ENCODE assay signal across 18 cellular contexts in the genomic region with DNA sequence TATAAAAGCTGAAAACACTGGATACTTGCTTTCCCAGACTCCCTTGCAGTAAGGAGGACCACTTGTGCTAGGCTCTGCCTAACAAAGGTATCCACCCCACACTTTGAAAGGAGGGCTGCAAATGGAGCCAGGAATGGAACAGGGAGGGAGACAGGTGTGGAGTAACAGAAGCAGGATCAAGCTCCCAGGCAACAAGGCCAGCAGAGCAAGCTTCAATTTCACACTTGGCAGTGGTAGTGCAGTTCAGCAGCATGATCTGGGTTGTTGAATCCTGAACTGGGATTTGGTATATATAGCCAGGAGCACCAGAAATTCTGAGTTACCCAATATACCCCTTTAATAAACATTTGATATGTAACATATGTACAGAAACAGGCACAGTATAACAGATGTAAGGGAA. TPM values are rescaled to one million over a fixed set of nuclear protein-coding genes. Genes with fewer than 3 reads are reported as not detected.
DNase-seq lines count a peak whose midpoint lies in the region; ATAC-seq, FAIRE-seq and TF ChIP-seq lines count a peak whose summit lies in the region.
"Had no signal": no experiment of that assay in that cellular context is flagged by ENCODE, and none has a peak within 500 bp of the region (broad histone marks: within the 10 kb centered on the region; RNA-seq: fewer than 3 reads in every experiment).

No MANE protein-coding gene starts in this region.

- H3K9ac ChIP-seq in BLaER1 (no peak overlapping the region), keratinocyte (ENCODE audit: control insufficient read depth, extremely low read depth, insufficient read depth, low read length) (no peak overlapping the region)

- DNase-seq in Calu3 (no peak), OCI-LY7 (ENCODE audit: low spot score) (no peak), keratinocyte (ENCODE audit: low read depth, low spot score) (no peak), NCI-H345 (lab: John Stamatoyannopoulos, UW) (no peak)
- no peak for DNase-seq in stimulated activated CD4-positive, alpha-beta T cell treated with anti-CD3 and anti-CD28 coated beads, Interleukin-15, amount 100 ng/mL, for 24 hours
- DNase-seq: activated naive CD4-positive, alpha-beta T cell; aorta; effector CD4-positive, alpha-beta T cell; left ventricle myocardium inferior; NCI-H146; NCI-H510A treated with DMSO at 0.1 percent for 48 hours; Right ventricle myocardium superior; stimulated activated CD4-positive, alpha-beta T cell treated with anti-CD3 and anti-CD28 coated beads, Interleukin-12 subunit alpha, Interleukin-12 subunit beta, amount 100 ng/mL, for 4 hours had no signal

- intact Hi-C loops in Calu3 (cut with micrococcal nuclease; ENCODE audit: unreplicated experiment) (loop anchor here (10.0 kb wide), 1 partner anchor 145 kb away; the partner anchor contains the start of gene TMEM255A), OCI-LY7 (cut with micrococcal nuclease; ENCODE audit: unreplicated experiment) (loop anchor here (5.0 kb wide), 2 partner anchors 92 to 157 kb away; no protein-coding TSS in a partner anchor)

- no peaks in the 10 kb centered on the region for H3K27me3 Mint-ChIP-seq in Calu3 (ENCODE audit: unreplicated experiment)

- H3K4me1 ChIP-seq in BLaER1 = peaks cover 39% of the 10 kb centered on the region
- peaks cover 71% of the 10 kb centered on the region for H3K4me1 ChIP-seq in OCI-LY7 (ENCODE audit: insufficient read depth, low read length, poor library complexity, severe bottlenecking)
- H3K4me1 ChIP-seq in keratinocyte (ENCODE audit: control insufficient read depth, extremely low read depth, insufficient read depth, low read length) = peaks cover 24% of the 10 kb centered on the region

- peaks cover 9% of the 10 kb centered on the region for H3K36me3 Mint-ChIP-seq in Calu3 (ENCODE audit: insufficient read depth, unreplicated experiment)

- H3K27ac ChIP-seq in BLaER1 = 0 out of 2 replicates have a peak overlapping the region, but pooled peaks have one; percentile 58
- peak overlapping the region; percentile 88 for H3K27ac ChIP-seq in OCI-LY7 (ENCODE audit: low read depth, low read length, poor library complexity, severe bottlenecking)
- peak overlapping the region; percentile 92 for H3K27ac ChIP-seq in keratinocyte (ENCODE audit: control insufficient read depth, insufficient read depth, low read length)
- H3K27ac ChIP-seq: left ventricle myocardium inferior had no signal

- ATAC-seq in HG03432 (IDR thresholded peaks at IDR 0.05; ENCODE audit: unreplicated experiment) (no peak), HG02678 (IDR thresholded peaks at IDR 0.05; ENCODE audit: unreplicated experiment) (no peak)

- no peaks in the 10 kb centered on the region for H3K9me2 ChIP-seq in OCI-LY7 (ENCODE audit: insufficient read depth, low read length)

- no peaks in the 10 kb centered on the region for H3K9me3 Mint-ChIP-seq in Calu3 (ENCODE audit: low read depth, unreplicated experiment)

- H3K4me3 ChIP-seq in BLaER1 (no peak overlapping the region), OCI-LY7 (ENCODE audit: low read depth, low read length, poor library complexity, severe bottlenecking) (peak overlapping the region; percentile 4), keratinocyte (ENCODE audit: control insufficient read depth in 2 of 3, extremely low read depth in 1 of 3, insufficient read depth in 2 of 3, low read depth in 1 of 3, low read length in 3 of 3) (no peak overlapping the region)
- H3K4me3 ChIP-seq: left ventricle myocardium inferior had no signal

- H3K27me3 ChIP-seq in BLaER1 (no peaks in the 10 kb centered on the region), keratinocyte (ENCODE audit: control insufficient read depth, extremely low read depth, insufficient read depth, low read length) (no peaks in the 10 kb centered on the region)

- no peak for FAIRE-seq in keratinocyte (lab: Jason Lieb, UNC)
- FAIRE-seq: GM19239, H54 had no signal

- H3K36me3 ChIP-seq in BLaER1 (0 out of 2 replicates have a peak, but pooled peaks cover 2% of the 10 kb centered on the region), OCI-LY7 (ENCODE audit: insufficient read depth, low read length) (peaks cover 29% of the 10 kb centered on the region), keratinocyte (ENCODE audit: control insufficient read depth in 2 of 2, extremely low read depth in 1 of 2, insufficient read depth in 2 of 2, low read length in 2 of 2) (peaks cover 0 to 2% of the 10 kb centered on the region in 2 experiments)

- no peak overlapping the region for H3K4me3 Mint-ChIP-seq in Calu3 (ENCODE audit: low read depth, unreplicated experiment)

- peaks cover 54% of the 10 kb centered on the region for H4K20me1 ChIP-seq in BLaER1
- no peaks in the 10 kb centered on the region for H4K20me1 ChIP-seq in OCI-LY7 (ENCODE audit: insufficient read depth, low read length)
- no peaks in the 10 kb centered on the region for H4K20me1 ChIP-seq in keratinocyte (ENCODE audit: control insufficient read depth, extremely low read depth, insufficient read depth, low read length)

- H2AFZ ChIP-seq in OCI-LY7 (ENCODE audit: low read length) (no peak overlapping the region), keratinocyte (ENCODE audit: control insufficient read depth, low read length) (no peak overlapping the region)

- peak overlapping the region; percentile 17 for H3K27ac Mint-ChIP-seq in Calu3 (ENCODE audit: unreplicated experiment)

- dilution Hi-C loops in keratinocyte (cut with MboI; ENCODE audit: extremely low pct_ligation_motif_present, low sequenced_read_pairs) = no loop called here

- H3K4me2 ChIP-seq in BLaER1 = peak overlapping the region; percentile 75; the same call in 1 of the 2 replicates
- peak overlapping the region; percentile 89 for H3K4me2 ChIP-seq in OCI-LY7 (ENCODE audit: low read length)
- peak overlapping the region; percentile 78 for H3K4me2 ChIP-seq in keratinocyte (ENCODE audit: control insufficient read depth, extremely low read depth, insufficient read depth, low read depth, low read length)

- TF ChIP-seq CTCF in Calu3 (IDR thresholded peaks at IDR 0.05; ENCODE audit: unreplicated experiment) (no peak), OCI-LY7 (conservative IDR thresholded peaks at IDR 0.05; ENCODE audit: low read length) (no peak), keratinocyte (optimal IDR thresholded peaks at IDR 0.05 in 1 of 3, IDR thresholded peaks at IDR 0.05 in 1 of 3, conservative IDR thresholded peaks at IDR 0.05 in 1 of 3; ENCODE audit: extremely low read depth in 1 of 3, insufficient read depth in 2 of 3, low read length in 3 of 3) (no peak)

- CTCF ChIA-PET in Calu3 (lab: Charles Lee) (no interaction called here), OCI-LY7 (lab: Charles Lee; ENCODE audit: unreplicated experiment) (no interaction called here)

- H3K4me1 Mint-ChIP-seq in Calu3 (ENCODE audit: low read depth, unreplicated experiment) = peaks cover 14% of the 10 kb centered on the region

- H3K9me3 ChIP-seq in BLaER1 (no peaks in the 10 kb centered on the region), OCI-LY7 (ENCODE audit: low read length) (no peaks in the 10 kb centered on the region), keratinocyte (ENCODE audit: control insufficient read depth, low read depth, low read length) (no peaks in the 10 kb centered on the region)
- H3K9me3 ChIP-seq: left ventricle myocardium inferior had no signal

- H3K79me2 ChIP-seq in OCI-LY7 (ENCODE audit: insufficient read depth, low read depth, low read length) (peaks cover 87% of the 10 kb centered on the region), keratinocyte (ENCODE audit: control insufficient read depth, insufficient read depth, low read length) (peaks cover 49% of the 10 kb centered on the region)

- BruUV-seq in Calu3 (replicated peaks; lab: Mats Ljungman, UMichigan) (no TSS peak), OCI-LY7 (replicated peaks; lab: Mats Ljungman, UMichigan) (no TSS peak)

- H3K9me1 ChIP-seq in keratinocyte (ENCODE audit: control insufficient read depth, extremely low read depth, insufficient read depth, low read length) = no peaks in the 10 kb centered on the region

- POLR2A ChIA-PET in OCI-LY7 (lab: Charles Lee) = interaction anchor here (0.6 to 1.8 kb wide), 3 partner anchors 9 to 427 kb away, joined by 3 to 8 read pairs (median 4); partner anchors contain the start of gene LAMP2

RNA-seq across cellular contexts. Expression of gene LAMP2, which starts 9.8 kb away (rescaled TPM):
- total RNA-seq in Calu3 (2022) = 120 and 132 TPM in 2 replicates
- total RNA-seq in OCI-LY7 (2014; rRNA removed; shearing (Covaris generic)) = 12.2 and 17.9 TPM in 2 replicates
- 39.6 and 45.2 TPM in 2 replicates for total RNA-seq in OCI-LY7 (2022)
- polyA plus RNA-seq in keratinocyte = 133 to 239 TPM (median 200 TPM) in 3 replicates
- 55.4 TPM for polyA plus RNA-seq in keratinocyte (2011; ENCODE audit: low read depth)
- 66.0 and 136 TPM in 2 replicates for polyA plus RNA-seq in keratinocyte (2011; cell fraction: cytosol; rRNA removed)
- polyA plus RNA-seq in keratinocyte (2011; cell fraction: nucleus; rRNA removed) = 347 and 387 TPM in 2 replicates
- polyA plus RNA-seq in keratinocyte (2012; ENCODE audit: low replicate concordance) = 115 and 120 TPM in 2 replicates
- 30.9 to 240 TPM (median 205 TPM) in 3 replicates for polyA minus RNA-seq in keratinocyte
- 153 TPM for polyA minus RNA-seq in keratinocyte (2011; cell fraction: cytosol; rRNA and poly(A)+ RNA removed)
- 324 and 565 TPM in 2 replicates for polyA minus RNA-seq in keratinocyte (2011; cell fraction: nucleus; rRNA and poly(A)+ RNA removed)
